In the genomic region with DNA sequence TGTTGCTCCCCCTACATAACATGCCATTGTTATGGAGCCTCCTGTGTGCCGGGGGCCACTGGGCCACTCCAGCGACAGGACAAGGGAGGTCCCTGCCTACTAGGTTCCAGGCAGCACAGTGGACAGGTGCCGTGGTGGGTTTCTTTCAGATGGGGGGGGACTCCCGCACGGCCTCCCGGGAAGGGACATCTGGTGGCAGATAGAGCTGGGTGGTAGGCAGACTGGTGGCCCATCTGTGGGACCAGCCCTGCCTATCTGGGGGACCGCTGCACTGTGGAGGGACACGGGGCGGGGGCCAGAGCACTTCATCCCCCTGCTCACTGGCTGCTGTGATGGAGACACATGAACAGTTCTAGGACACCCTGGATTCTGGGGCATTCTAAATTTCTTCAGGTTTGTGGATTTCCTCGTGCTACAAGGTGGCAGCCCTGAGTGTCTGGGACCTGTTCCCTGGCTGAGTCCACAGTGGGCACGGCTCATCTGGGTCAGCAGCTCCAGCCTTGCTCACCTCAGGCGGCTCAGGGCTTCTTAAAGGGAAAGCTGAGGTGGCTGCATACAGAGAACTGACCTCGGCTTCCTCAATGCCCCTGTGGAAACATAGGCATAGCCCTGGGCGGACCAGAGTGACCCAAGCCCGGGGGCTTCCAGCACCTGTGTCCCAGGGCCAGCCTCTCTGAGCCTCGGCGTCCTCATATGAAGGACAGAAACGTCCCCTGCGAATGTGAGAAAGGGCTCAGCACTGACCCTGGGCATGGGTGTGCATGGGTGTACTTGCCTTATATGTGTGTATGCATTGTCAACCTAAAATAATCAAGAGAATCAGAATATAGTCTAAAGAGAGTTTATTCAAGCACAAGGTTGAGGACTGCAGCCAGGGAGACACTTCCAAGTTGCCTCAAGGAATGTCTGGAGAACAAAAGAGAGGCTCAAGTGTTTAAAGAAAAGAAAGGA, we compare ENCODE assay signal across 11 cellular contexts. TPM values are rescaled to one million over a fixed set of nuclear protein-coding genes. Genes with fewer than 3 reads are reported as not detected.
A peak's percentile ranks its signal among the peaks of the same experiment; 100 is the strongest.
DNase-seq lines count a peak whose midpoint lies in the region; ATAC-seq and TF ChIP-seq lines count a peak whose summit lies in the region.
"Had no signal": no experiment of that assay in that cellular context is flagged by ENCODE, and none has a peak within 500 bp of the region (broad histone marks: within the 10 kb centered on the region; RNA-seq: fewer than 3 reads in every experiment).

No MANE protein-coding gene starts in this region.

- no peaks in the 10 kb centered on the region for H3K27me3 ChIP-seq in HUES64 (ENCODE audit: insufficient read depth, low read length)
- no peaks in the 10 kb centered on the region for H3K27me3 ChIP-seq in ovary

- POLR2A ChIA-PET in activated naive CD8-positive, alpha-beta T cell treated with anti-CD3 and anti-CD28 coated beads, Interleukin-2, amount 10 ng/mL, durations not matched to agents 7 days and 5 days (lab: Charles Lee), result interaction anchor here (1.0 to 3.0 kb wide), 2 partner anchors 15 to 51 kb away, joined by 3 to 8 read pairs; no protein-coding TSS in a partner anchor
- POLR2A ChIA-PET in naive thymus-derived CD8-positive, alpha-beta T cell (lab: Charles Lee), result interaction anchor here (1.0 to 11.9 kb wide), 7 partner anchors 11 to 128 kb away, joined by 3 to 261 read pairs (median 74); a partner anchor contains a TSS

- peaks cover 88% of the 10 kb centered on the region for H3K4me1 Mint-ChIP-seq in CD14-positive monocyte
- peaks cover 73% of the 10 kb centered on the region for H3K4me1 Mint-ChIP-seq in activated naive CD8-positive, alpha-beta T cell treated with anti-CD3 and anti-CD28 coated beads, Interleukin-2, amount 10 ng/mL, durations not matched to agents 7 days and 5 days
- H3K4me1 Mint-ChIP-seq in naive thymus-derived CD8-positive, alpha-beta T cell, result peaks cover 44 to 94% (median 78%) of the 10 kb centered on the region in 4 donors

- H3K9me3 ChIP-seq in HUES64 (ENCODE audit: insufficient read depth, low read depth, low read length) (no peaks in the 10 kb centered on the region), ovary (no peaks in the 10 kb centered on the region)

- peaks cover 0 to 3% (median 0%) of the 10 kb centered on the region in 7 donors for H3K9me3 Mint-ChIP-seq in CD14-positive monocyte
- no peaks in the 10 kb centered on the region for H3K9me3 Mint-ChIP-seq in activated naive CD8-positive, alpha-beta T cell treated with anti-CD3 and anti-CD28 coated beads, Interleukin-2, amount 10 ng/mL, durations not matched to agents 7 days and 5 days
- H3K9me3 Mint-ChIP-seq in naive thymus-derived CD8-positive, alpha-beta T cell, result no peaks in the 10 kb centered on the region

- peaks cover 31 to 61% of the 10 kb centered on the region in 2 donors for H3K36me3 Mint-ChIP-seq in CD14-positive monocyte
- peaks cover 49% of the 10 kb centered on the region for H3K36me3 Mint-ChIP-seq in activated naive CD8-positive, alpha-beta T cell treated with anti-CD3 and anti-CD28 coated beads, Interleukin-2, amount 10 ng/mL, durations not matched to agents 7 days and 5 days
- peaks cover 5 to 65% (median 24%) of the 10 kb centered on the region in 3 donors for H3K36me3 Mint-ChIP-seq in naive thymus-derived CD8-positive, alpha-beta T cell

- intact Hi-C loops in CD14-positive monocyte (cut with micrococcal nuclease), result loop anchor here (10.0 kb wide), 3 partner anchors 125 to 485 kb away; a partner anchor contains a TSS
- intact Hi-C loops in ovary (cut with DNase I), result no loop called here

- no peak for TF ChIP-seq POLR2A in ovary (IDR thresholded peaks at IDR 0.05)

- H3K27me3 Mint-ChIP-seq in CD14-positive monocyte (ENCODE audit: low read depth in 3 of 3), result no peaks in the 10 kb centered on the region
- no peaks in the 10 kb centered on the region for H3K27me3 Mint-ChIP-seq in activated naive CD8-positive, alpha-beta T cell treated with anti-CD3 and anti-CD28 coated beads, Interleukin-2, amount 10 ng/mL, durations not matched to agents 7 days and 5 days
- no peaks in the 10 kb centered on the region for H3K27me3 Mint-ChIP-seq in naive thymus-derived CD8-positive, alpha-beta T cell

- H3K9ac ChIP-seq in HUES64 (ENCODE audit: low read depth, low read length), result peak overlapping the region; percentile 62

- H3K27ac Mint-ChIP-seq in CD14-positive monocyte, result peak overlapping the region; percentile 66 to 85 (median 80)
- H3K27ac Mint-ChIP-seq in activated naive CD8-positive, alpha-beta T cell treated with anti-CD3 and anti-CD28 coated beads, Interleukin-2, amount 10 ng/mL, durations not matched to agents 7 days and 5 days, result peak overlapping the region; percentile 99
- peak overlapping the region; percentile 91 to 100 (median 98) for H3K27ac Mint-ChIP-seq in naive thymus-derived CD8-positive, alpha-beta T cell

- TF ChIP-seq CTCF in CD14-positive monocyte (IDR thresholded peaks at IDR 0.05) (no peak), ovary (IDR thresholded peaks at IDR 0.05) (no peak)

- H3K4me3 ChIP-seq in HUES64 (ENCODE audit: low read length) (no peak overlapping the region; the same call in 1 of the 2 replicates), ovary (no peak overlapping the region)

- H3K4me1 ChIP-seq in HUES64 (ENCODE audit: insufficient read depth, low read length), result peaks cover 27% of the 10 kb centered on the region
- H3K4me1 ChIP-seq in ovary (ENCODE audit: insufficient read depth), result no peaks in the 10 kb centered on the region

- H3K36me3 ChIP-seq in HUES64 (ENCODE audit: insufficient read depth, low read length) (no peaks in the 10 kb centered on the region), ovary (no peaks in the 10 kb centered on the region)

- H3K27ac ChIP-seq in HUES64 (ENCODE audit: low read depth, low read length), result peak overlapping the region; percentile 92
- H3K27ac ChIP-seq in ovary, result no peak overlapping the region
- H3K27ac ChIP-seq: RWPE1 had no signal

- TF ChIP-seq EP300 in ovary (IDR thresholded peaks at IDR 0.05), result no peak

- no peak overlapping the region for H3K4me3 Mint-ChIP-seq in CD14-positive monocyte
- H3K4me3 Mint-ChIP-seq in activated naive CD8-positive, alpha-beta T cell treated with anti-CD3 and anti-CD28 coated beads, Interleukin-2, amount 10 ng/mL, durations not matched to agents 7 days and 5 days, result peak overlapping the region; percentile 92
- H3K4me3 Mint-ChIP-seq in naive thymus-derived CD8-positive, alpha-beta T cell, result peak overlapping the region; percentile 86 to 97 (median 92)

- ATAC-seq in activated naive CD8-positive, alpha-beta T cell treated with anti-CD3 and anti-CD28 coated beads, Interleukin-2, amount 10 ng/mL, durations not matched to agents 7 days and 5 days (ENCODE audit: low read depth), result no peak
- no peak for ATAC-seq in naive thymus-derived CD8-positive, alpha-beta T cell
- ATAC-seq in GM21529 (IDR thresholded peaks at IDR 0.05; ENCODE audit: unreplicated experiment), result no peak

- WGBS in HUES64, result 82% methylated on average over 19 of the region's 19 CpGs
- 86 to 87% (median 87%) methylated on average over 19 of the region's 19 CpGs for WGBS in ovary, 3 donors

- no peak for DNase-seq in CD14-positive monocyte (ENCODE audit: low spot score)
- no peak for DNase-seq in activated naive CD8-positive, alpha-beta T cell treated with anti-CD3 and anti-CD28 coated beads, Interleukin-2, amount 10 ng/mL, durations not matched to agents 7 days and 5 days
- peak in 1 of 10 donors; percentile 16 for DNase-seq in naive thymus-derived CD8-positive, alpha-beta T cell
- no peak for DNase-seq in medulla oblongata (ENCODE audit: extremely low spot score)
- no peak for DNase-seq in ovary
- DNase-seq in NCI-H82 (lab: John Stamatoyannopoulos, UW), result no peak
- DNase-seq: NCI-H1048, NCI-H446 had no signal

RNA-seq across cellular contexts. Expression of a gene that starts 22.5 kb away (rescaled TPM):
- polyA plus RNA-seq in CD14-positive monocyte (10 to 100 TPM; 32.4 to 56.2 TPM), ovary (1 to 10 TPM; 1.1 to 1.4 TPM)
- polyA plus RNA-seq in HUES64 (2013, experiment 1 of 2), result 0.90 TPM
- polyA plus RNA-seq in HUES64 (2013, experiment 2 of 2), result 1.1 TPM
- total RNA-seq in activated naive CD8-positive, alpha-beta T cell treated with anti-CD3 and anti-CD28 coated beads, Interleukin-2, amount 10 ng/mL, durations not matched to agents 7 days and 5 days, result 100 to 1,000 TPM; 160 to 161 TPM
- 100 to 1,000 TPM; 329 to 330 TPM for total RNA-seq in naive thymus-derived CD8-positive, alpha-beta T cell
- polyA plus RNA-seq in naive thymus-derived CD8-positive, alpha-beta T cell, result 100 to 1,000 TPM in 2 of 3 donors, 10 to 100 TPM in 1; 64.2 to 161 (median 103) TPM
- total RNA-seq in ovary, result 1 to 10 TPM; 1.3 to 6.7 (median 2.2) TPM

Comparison
In these comparisons a context has a peak if more than half of its experiments do, and no peak if none do; other contexts are left out.
1. H3K4me3 Mint-ChIP-seq: peak in activated naive CD8-positive, alpha-beta T cell treated with anti-CD3 and anti-CD28 coated beads, Interleukin-2, amount 10 ng/mL, durations not matched to agents 7 days and 5 days (single experiment) and naive thymus-derived CD8-positive, alpha-beta T cell (10 of 10); none in CD14-positive monocyte (0 of 2).
2. RNA of a gene that starts 22.5 kb away (total RNA-seq): 329 to 330 TPM in naive thymus-derived CD8-positive, alpha-beta T cell and 160 to 161 TPM in activated naive CD8-positive, alpha-beta T cell treated with anti-CD3 and anti-CD28 coated beads, Interleukin-2, amount 10 ng/mL, durations not matched to agents 7 days and 5 days; 1.3 to 6.7 TPM in ovary; every median in the first group is over 10 times any median in the second.
3. intact Hi-C loops: an anchor here in CD14-positive monocyte (10.0 kb wide); none called in ovary.
4. Peak in every context shown above with its lines, with median percentiles within 50 percentile points of each other: H3K27ac Mint-ChIP-seq.